In the genomic region with DNA sequence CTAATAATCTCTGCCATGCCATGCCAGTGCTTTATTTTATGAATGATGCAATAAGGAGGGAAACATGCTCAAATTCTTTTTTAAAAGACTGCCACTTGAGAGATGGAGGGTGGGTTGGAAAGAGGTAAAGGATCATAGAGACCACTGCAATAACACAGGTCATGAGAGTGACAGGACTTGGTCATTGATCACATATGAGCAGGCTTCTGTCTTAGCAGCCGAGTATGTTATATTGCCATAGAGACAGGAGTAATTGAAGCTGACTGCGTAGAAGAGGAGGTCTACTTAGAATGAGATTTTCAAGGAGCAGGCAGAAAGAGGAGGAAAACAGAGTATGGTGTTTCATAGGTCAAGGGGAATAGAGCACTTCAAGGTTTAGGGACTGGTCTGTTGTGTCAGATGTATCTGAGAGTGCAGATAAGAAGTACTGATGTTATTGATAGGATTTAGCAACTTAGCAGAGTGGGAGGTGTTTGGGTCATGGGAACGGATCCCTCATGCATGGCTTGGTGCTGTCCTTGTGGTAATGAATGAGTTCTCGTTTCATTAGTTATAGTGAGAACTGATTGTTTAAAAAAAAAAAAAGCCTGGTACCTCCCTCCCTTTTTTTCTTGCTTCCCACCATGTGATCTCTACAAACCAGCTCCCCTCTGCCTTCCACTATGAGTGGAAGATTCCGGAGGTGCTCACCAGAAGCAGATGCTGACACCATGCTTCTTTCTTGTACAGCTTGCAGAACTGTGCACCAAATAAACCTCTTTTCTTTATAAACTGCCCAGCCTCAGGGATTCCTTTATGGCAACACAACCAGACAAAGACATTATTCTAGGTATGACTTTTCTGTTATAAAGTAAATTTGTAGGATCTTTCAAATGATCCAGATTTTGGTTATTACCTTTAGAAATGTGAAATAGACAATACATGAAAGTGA, we compare ENCODE assay signal across 17 cellular contexts. TPM values are rescaled to one million over a fixed set of nuclear protein-coding genes. Genes with fewer than 3 reads are reported as not detected.
A peak's percentile ranks its signal among the peaks of the same experiment; 100 is the strongest.
DNase-seq lines count a peak whose midpoint lies in the region; ATAC-seq, FAIRE-seq and TF ChIP-seq lines count a peak whose summit lies in the region.
"Had no signal": no experiment of that assay in that cellular context is flagged by ENCODE, and none has a peak within 500 bp of the region (broad histone marks: within the 10 kb centered on the region; RNA-seq: fewer than 3 reads in every experiment).

No MANE protein-coding gene starts in this region.

- no peak for TF ChIP-seq CTCF in heart left ventricle (IDR thresholded peaks at IDR 0.05)
- no peak for TF ChIP-seq CTCF in heart right ventricle (IDR thresholded peaks at IDR 0.05)
- TF ChIP-seq CTCF in upper lobe of right lung (IDR thresholded peaks at IDR 0.05) = no peak

- no peak for ATAC-seq in heart left ventricle
- ATAC-seq in heart right ventricle = no peak
- ATAC-seq in activated naive CD8-positive, alpha-beta T cell treated with anti-CD3 and anti-CD28 coated beads, Interleukin-2, amount 10 ng/mL, durations not matched to agents 7 days and 5 days (ENCODE audit: low read depth) = no peak
- ATAC-seq in upper lobe of right lung = peak; percentile 21
- ATAC-seq in HG02840 (IDR thresholded peaks at IDR 0.05; ENCODE audit: low FRiP score, unreplicated experiment) = no peak
- no peak for ATAC-seq in HG03354 (IDR thresholded peaks at IDR 0.05; ENCODE audit: poor library complexity, severe bottlenecking, unreplicated experiment)
- ATAC-seq: activated CD4-positive, CD25-positive, alpha-beta regulatory T cell treated with anti-CD3 and anti-CD28 coated beads, Interleukin-2, amount 50 U/mL, for 24 hours; stimulated activated memory B cell treated with anti-CD40 and anti-IgM and Interleukin-4, amounts not matched to agents 10 μg/mL and 1 μg/mL and 100 μg/mL, for 72 hours had no signal

- H3K4me1 ChIP-seq in heart left ventricle (peaks cover 0 to 61% (median 34%) of the 10 kb centered on the region in 12 donors), heart right ventricle (peaks cover 3 to 59% (median 42%) of the 10 kb centered on the region in 9 donors), upper lobe of right lung (peaks cover 34% of the 10 kb centered on the region)
- H3K4me1 ChIP-seq: prostate gland had no signal

- peaks cover 62% of the 10 kb centered on the region for H3K36me3 Mint-ChIP-seq in activated naive CD8-positive, alpha-beta T cell treated with anti-CD3 and anti-CD28 coated beads, Interleukin-2, amount 10 ng/mL, durations not matched to agents 7 days and 5 days
- peaks cover 0 to 5% (median 5%) of the 10 kb centered on the region in 3 donors for H3K36me3 Mint-ChIP-seq in immature natural killer cell

- H3K36me3 ChIP-seq in heart left ventricle = peaks cover 0 to 33% (median 16%) of the 10 kb centered on the region in 9 donors
- peaks cover 0 to 63% (median 4%) of the 10 kb centered on the region in 9 donors for H3K36me3 ChIP-seq in heart right ventricle
- H3K36me3 ChIP-seq in upper lobe of right lung = peaks cover 15% of the 10 kb centered on the region
- H3K36me3 ChIP-seq: prostate gland had no signal

- intact Hi-C loops in heart left ventricle (cut with DNase I) = loop anchor here in 2 of 10 donors (5.0 kb wide), 1 partner anchor 32 kb away; a partner anchor contains a TSS
- intact Hi-C loops in heart right ventricle (cut with DNase I) = no loop called here
- intact Hi-C loops in upper lobe of right lung (cut with DNase I) = no loop called here

- H3K27me3 ChIP-seq in heart left ventricle (no peaks in the 10 kb centered on the region), heart right ventricle (no peaks in the 10 kb centered on the region), upper lobe of right lung (no peaks in the 10 kb centered on the region)
- H3K27me3 ChIP-seq: upper lobe of left lung had no signal

- DNase-seq in heart left ventricle (no peak), heart right ventricle (no peak), immature natural killer cell (no peak), upper lobe of right lung (no peak), frontal cortex (ENCODE audit: low spot score in 2 of 2) (no peak)
- DNase-seq in activated naive CD8-positive, alpha-beta T cell treated with anti-CD3 and anti-CD28 coated beads, Interleukin-2, amount 10 ng/mL, durations not matched to agents 7 days and 5 days = no peak
- DNase-seq: activated effector memory CD4-positive, alpha-beta T cell treated with anti-CD3 and anti-CD28 coated beads, Interleukin-2, amount 50 U/mL, for 16 hours; lower lobe of right lung; NCI-H2029 treated with DMSO at 0.1 percent for 48 hours; stimulated activated CD4-positive, alpha-beta T cell treated with anti-CD3 and anti-CD28 coated beads, Interleukin-12 subunit alpha, Interleukin-12 subunit beta, amount 100 ng/mL, for 4 hours; upper lobe of left lung had no signal

- H3K27ac Mint-ChIP-seq in activated naive CD8-positive, alpha-beta T cell treated with anti-CD3 and anti-CD28 coated beads, Interleukin-2, amount 10 ng/mL, durations not matched to agents 7 days and 5 days = peak overlapping the region; percentile 49
- peak overlapping the region; percentile 59 to 90 (median 75) for H3K27ac Mint-ChIP-seq in immature natural killer cell
- H3K27ac Mint-ChIP-seq: stimulated activated memory B cell treated with anti-CD40 and anti-IgM and Interleukin-4, amounts not matched to agents 10 μg/mL and 1 μg/mL and 100 μg/mL, for 72 hours had no signal

- no peak overlapping the region for H3K4me3 ChIP-seq in heart left ventricle
- H3K4me3 ChIP-seq in heart right ventricle = no peak overlapping the region
- H3K4me3 ChIP-seq in upper lobe of right lung = no peak overlapping the region
- H3K4me3 ChIP-seq: lower lobe of right lung, prostate gland, upper lobe of left lung had no signal

- peaks cover 20% of the 10 kb centered on the region for H3K4me1 Mint-ChIP-seq in activated naive CD8-positive, alpha-beta T cell treated with anti-CD3 and anti-CD28 coated beads, Interleukin-2, amount 10 ng/mL, durations not matched to agents 7 days and 5 days
- peaks cover 41 to 68% of the 10 kb centered on the region in 2 donors for H3K4me1 Mint-ChIP-seq in immature natural killer cell
- H3K4me1 Mint-ChIP-seq: nephron had no signal

- H3K27ac ChIP-seq in heart left ventricle = peak overlapping the region in 7 of 12 donors; percentile 13 to 71 (median 46)
- H3K27ac ChIP-seq in heart right ventricle = peak overlapping the region in 4 of 10 donors; percentile 3 to 64 (median 48)
- no peak overlapping the region for H3K27ac ChIP-seq in upper lobe of right lung
- H3K27ac ChIP-seq: lower lobe of right lung, upper lobe of left lung had no signal

- H3K9me3 Mint-ChIP-seq in activated naive CD8-positive, alpha-beta T cell treated with anti-CD3 and anti-CD28 coated beads, Interleukin-2, amount 10 ng/mL, durations not matched to agents 7 days and 5 days = peaks cover 8% of the 10 kb centered on the region
- no peaks in the 10 kb centered on the region for H3K9me3 Mint-ChIP-seq in immature natural killer cell
- H3K9me3 Mint-ChIP-seq: stimulated activated memory B cell treated with anti-CD40 and anti-IgM and Interleukin-4, amounts not matched to agents 10 μg/mL and 1 μg/mL and 100 μg/mL, for 72 hours had no signal

- H3K27me3 Mint-ChIP-seq in activated naive CD8-positive, alpha-beta T cell treated with anti-CD3 and anti-CD28 coated beads, Interleukin-2, amount 10 ng/mL, durations not matched to agents 7 days and 5 days = no peaks in the 10 kb centered on the region
- peaks cover 0 to 3% (median 0%) of the 10 kb centered on the region in 3 donors for H3K27me3 Mint-ChIP-seq in immature natural killer cell (ENCODE audit: low read depth in 3 of 3)
- H3K27me3 Mint-ChIP-seq: stimulated activated memory B cell treated with anti-CD40 and anti-IgM and Interleukin-4, amounts not matched to agents 10 μg/mL and 1 μg/mL and 100 μg/mL, for 72 hours had no signal

- H3K4me3 Mint-ChIP-seq in activated naive CD8-positive, alpha-beta T cell treated with anti-CD3 and anti-CD28 coated beads, Interleukin-2, amount 10 ng/mL, durations not matched to agents 7 days and 5 days = no peak overlapping the region
- no peak overlapping the region for H3K4me3 Mint-ChIP-seq in immature natural killer cell
- H3K4me3 Mint-ChIP-seq: nephron; stimulated activated memory B cell treated with anti-CD40 and anti-IgM and Interleukin-4, amounts not matched to agents 10 μg/mL and 1 μg/mL and 100 μg/mL, for 72 hours had no signal

- no peak for FAIRE-seq in frontal cortex (lab: Jason Lieb, UNC)

- no peak for TF ChIP-seq POLR2A in heart left ventricle (IDR thresholded peaks at IDR 0.05)

- 94 to 98% (median 97%) methylated on average over 5 of the region's 5 CpGs for WGBS in heart left ventricle, 4 donors
- WGBS in heart right ventricle, 2 donors = 96 to 97% methylated on average over 5 of the region's 5 CpGs

- peaks cover 0 to 5% (median 0%) of the 10 kb centered on the region in 12 donors for H3K9me3 ChIP-seq in heart left ventricle
- H3K9me3 ChIP-seq in heart right ventricle = peaks cover 0 to 5% (median 0%) of the 10 kb centered on the region in 11 donors
- no peaks in the 10 kb centered on the region for H3K9me3 ChIP-seq in upper lobe of right lung
- H3K9me3 ChIP-seq: lower lobe of right lung, prostate gland, upper lobe of left lung had no signal

- POLR2A ChIA-PET in activated naive CD8-positive, alpha-beta T cell treated with anti-CD3 and anti-CD28 coated beads, Interleukin-2, amount 10 ng/mL, durations not matched to agents 7 days and 5 days (lab: Charles Lee) = no interaction called here

RNA-seq across cellular contexts. Expression of a gene that starts 32.8 kb away (rescaled TPM):
- 100 to 1,000 TPM; 175 to 972 (median 331) TPM for total RNA-seq in heart left ventricle
- polyA plus RNA-seq in heart left ventricle = 1,000 to 10,000 TPM in 1 of 2 donors, 100 to 1,000 TPM in 1; 206 to 1,308 TPM
- total RNA-seq in heart right ventricle = 100 to 1,000 TPM; 250 to 457 (median 371) TPM
- 100 to 1,000 TPM; 139 to 632 TPM for polyA plus RNA-seq in heart right ventricle
- total RNA-seq in activated naive CD8-positive, alpha-beta T cell treated with anti-CD3 and anti-CD28 coated beads, Interleukin-2, amount 10 ng/mL, durations not matched to agents 7 days and 5 days = 100 to 1,000 TPM; 127 to 139 TPM
- 100 to 1,000 TPM; 132 to 263 (median 151) TPM for polyA plus RNA-seq in immature natural killer cell
- 145 TPM for total RNA-seq in upper lobe of right lung
- total RNA-seq in frontal cortex = 70.5 TPM
